9 cellular contexts compared by ENCODE assay signal in genomic region chr11:533586-534196, GRCh38. TPM values are rescaled to one million over a fixed set of nuclear protein-coding genes. Genes with fewer than 3 reads are reported as not detected.
DNase-seq lines count a peak whose midpoint lies in the region; TF ChIP-seq lines count a peak whose summit lies in the region.
"Had no signal": no experiment of that assay in that cellular context is flagged by ENCODE, and none has a peak within 500 bp of the region (broad histone marks: within the 10 kb centered on the region; RNA-seq: fewer than 3 reads in every experiment).

No MANE protein-coding gene starts in this region.

- no peaks in the 10 kb centered on the region for H3K9me3 ChIP-seq in PC-9 (ENCODE audit: insufficient read depth, low read depth)
- H3K9me3 ChIP-seq in fibroblast of lung (ENCODE audit: control insufficient read depth, insufficient read depth, low read depth, low read length): no peaks in the 10 kb centered on the region
- H3K9me3 ChIP-seq in smooth muscle cell (replicated peaks; ENCODE audit: low read depth): no peaks in the 10 kb centered on the region

- no peaks in the 10 kb centered on the region for H3K9me3 Mint-ChIP-seq in activated T-cell treated with anti-CD3 and anti-CD28 coated beads, Interleukin-2, amount 50 U/mL, for 24 hours
- H3K9me3 Mint-ChIP-seq in glutamatergic neuron (ENCODE audit: unreplicated experiment): peaks cover 5% of the 10 kb centered on the region

- H3K4me1 ChIP-seq in PC-9 (replicated peaks; ENCODE audit: insufficient read depth) (no peaks in the 10 kb centered on the region), fibroblast of lung (ENCODE audit: control insufficient read depth, extremely low read depth, insufficient read depth, low read length) (no peaks in the 10 kb centered on the region), smooth muscle cell (ENCODE audit: low read depth) (peaks cover 5% of the 10 kb centered on the region)

- intact Hi-C loops in PC-9 (cut with micrococcal nuclease; ENCODE audit: unreplicated experiment): no loop called here

- H3K4me3 ChIP-seq in PC-9 (no peak overlapping the region), fibroblast of lung (replicated peaks in 1 of 4; ENCODE audit: control extremely low read depth in 1 of 4, insufficient read depth in 1 of 4, low read depth in 3 of 4, low read length in 4 of 4) (peak overlapping the region in 1 of 4 experiments; percentile 85), smooth muscle cell (peak overlapping the region; percentile 94)

- H2AFZ ChIP-seq in PC-9 (no peak overlapping the region), fibroblast of lung (ENCODE audit: low read length) (no peak overlapping the region), smooth muscle cell (ENCODE audit: low read depth) (no peak overlapping the region)

- no peak overlapping the region for H3K27ac ChIP-seq in PC-9
- H3K27ac ChIP-seq in fibroblast of lung (ENCODE audit: insufficient read depth, low read length): no peak overlapping the region
- H3K27ac ChIP-seq in smooth muscle cell (ENCODE audit: low read depth): no peak overlapping the region

- H3K4me3 Mint-ChIP-seq in activated T-cell treated with anti-CD3 and anti-CD28 coated beads, Interleukin-2, amount 50 U/mL, for 24 hours: peak overlapping the region; percentile 82
- no peak overlapping the region for H3K4me3 Mint-ChIP-seq in glutamatergic neuron (ENCODE audit: unreplicated experiment)

- H3K9ac ChIP-seq in fibroblast of lung (ENCODE audit: insufficient read depth, low read length) (no peak overlapping the region), smooth muscle cell (ENCODE audit: low read depth) (no peak overlapping the region)

- no peaks in the 10 kb centered on the region for H3K9me2 ChIP-seq in PC-9 (ENCODE audit: insufficient read depth)

- no peaks in the 10 kb centered on the region for H3K27me3 Mint-ChIP-seq in activated T-cell treated with anti-CD3 and anti-CD28 coated beads, Interleukin-2, amount 50 U/mL, for 24 hours
- H3K27me3 Mint-ChIP-seq in glutamatergic neuron (ENCODE audit: unreplicated experiment): peaks cover 4% of the 10 kb centered on the region

- H3K27me3 ChIP-seq in PC-9 (ENCODE audit: insufficient read depth, low read depth) (no peaks in the 10 kb centered on the region), fibroblast of lung (ENCODE audit: control insufficient read depth, insufficient read depth, low read length) (no peaks in the 10 kb centered on the region), smooth muscle cell (ENCODE audit: low read depth) (no peaks in the 10 kb centered on the region)

- POLR2A ChIA-PET in PC-9 (lab: Charles Lee; ENCODE audit: unreplicated experiment): no interaction called here

- H3K36me3 ChIP-seq in PC-9 (ENCODE audit: low read depth): no peaks in the 10 kb centered on the region
- H3K36me3 ChIP-seq in fibroblast of lung (ENCODE audit: control insufficient read depth, insufficient read depth, low read length): peaks cover 15% of the 10 kb centered on the region
- H3K36me3 ChIP-seq in smooth muscle cell (ENCODE audit: low read depth): no peaks in the 10 kb centered on the region

- no peak for DNase-seq in activated T-cell treated with anti-CD3 and anti-CD28 coated beads, Interleukin-2, amount 50 U/mL, for 24 hours
- DNase-seq in activated T-cell treated with anti-CD3 and anti-CD28 coated beads for 4 hours: no peak
- no peak for DNase-seq in PC-9
- DNase-seq in fibroblast of lung (ENCODE audit: low read depth in 2 of 2): no peak
- no peak for DNase-seq in smooth muscle cell (lab: John Stamatoyannopoulos, UW; ENCODE audit: unreplicated experiment)
- DNase-seq in activated CD4-positive, CD25-positive, alpha-beta regulatory T cell (lab: John Stamatoyannopoulos, UW): no peak
- DNase-seq in glutamatergic neuron: no peak
- no peak for DNase-seq in GF-D8 (lab: John Stamatoyannopoulos, UW)
- DNase-seq: C1 segment of cervical spinal cord had no signal

- peaks cover 25% of the 10 kb centered on the region for H3K36me3 Mint-ChIP-seq in activated T-cell treated with anti-CD3 and anti-CD28 coated beads, Interleukin-2, amount 50 U/mL, for 24 hours (ENCODE audit: low read depth)
- no peaks in the 10 kb centered on the region for H3K36me3 Mint-ChIP-seq in glutamatergic neuron (ENCODE audit: unreplicated experiment)

- H4K20me1 ChIP-seq in PC-9 (ENCODE audit: insufficient read depth) (no peaks in the 10 kb centered on the region), fibroblast of lung (ENCODE audit: control insufficient read depth, extremely low read depth, insufficient read depth, low read length) (no peaks in the 10 kb centered on the region), smooth muscle cell (ENCODE audit: low read depth) (peaks cover 35% of the 10 kb centered on the region)

- WGBS in smooth muscle cell (ENCODE audit: low lambda C conversion rate): 98% methylated on average over 25 of the region's 25 CpGs

- H3K4me1 Mint-ChIP-seq in activated T-cell treated with anti-CD3 and anti-CD28 coated beads, Interleukin-2, amount 50 U/mL, for 24 hours (ENCODE audit: low read depth): peaks cover 22% of the 10 kb centered on the region
- peaks cover 2% of the 10 kb centered on the region for H3K4me1 Mint-ChIP-seq in glutamatergic neuron (ENCODE audit: low read depth, unreplicated experiment)

- BruUV-seq in PC-9 (replicated peaks; lab: Mats Ljungman, UMichigan): no TSS peak

- TF ChIP-seq CTCF in PC-9 (conservative IDR thresholded peaks at IDR 0.05) (no peak), fibroblast of lung (conservative IDR thresholded peaks at IDR 0.05 in 1 of 2, IDR thresholded peaks at IDR 0.05 in 1 of 2; ENCODE audit: low read depth in 1 of 2, low read length in 2 of 2) (no peak), smooth muscle cell (IDR thresholded peaks at IDR 0.05; ENCODE audit: borderline replicate concordance, insufficient read depth, poor library complexity, severe bottlenecking) (no peak), glutamatergic neuron (IDR thresholded peaks at IDR 0.05; ENCODE audit: partially characterized antibody, unreplicated experiment) (no peak)

- CTCF ChIA-PET in PC-9 (lab: Charles Lee): no interaction called here

- H3K79me2 ChIP-seq in PC-9 (ENCODE audit: low read depth) (0 out of 2 replicates have a peak, but pooled peaks cover 3% of the 10 kb centered on the region), fibroblast of lung (ENCODE audit: control insufficient read depth, insufficient read depth, low read length) (peaks cover 12% of the 10 kb centered on the region), smooth muscle cell (ENCODE audit: low read depth) (peaks cover 16% of the 10 kb centered on the region)

- H3K4me2 ChIP-seq in PC-9 (peak overlapping the region; percentile 80; the same call in 1 of the 2 replicates), fibroblast of lung (ENCODE audit: extremely low read depth, insufficient read depth, low read length) (peak overlapping the region; percentile 94), smooth muscle cell (peak overlapping the region; percentile 95)

- peaks cover 8% of the 10 kb centered on the region for H3F3A ChIP-seq in PC-9 (ENCODE audit: insufficient read depth, low read depth)
- no peaks in the 10 kb centered on the region for H3F3A ChIP-seq in smooth muscle cell (ENCODE audit: low read depth)

- no peak overlapping the region for H3K27ac Mint-ChIP-seq in activated T-cell treated with anti-CD3 and anti-CD28 coated beads, Interleukin-2, amount 50 U/mL, for 24 hours
- H3K27ac Mint-ChIP-seq in glutamatergic neuron (ENCODE audit: unreplicated experiment): no peak overlapping the region

RNA-seq across cellular contexts. Expression of gene HRAS, which starts 1.7 kb away (rescaled TPM):
- total RNA-seq in PC-9 (2021): 47.2 and 47.5 TPM in 2 replicates
- total RNA-seq in fibroblast of lung: 46.7 and 58.5 TPM in 2 replicates
- polyA plus RNA-seq in fibroblast of lung: 51.7 and 69.3 TPM in 2 replicates
- polyA plus RNA-seq in fibroblast of lung (2012): 88.2 and 141 TPM in 2 replicates
- 120 and 182 TPM in 2 replicates for polyA minus RNA-seq in fibroblast of lung (ENCODE audit: low replicate concordance)
- 19.2 and 39.9 TPM in 2 replicates for total RNA-seq in smooth muscle cell
- 59.1 and 82.5 TPM in 2 replicates for polyA plus RNA-seq in smooth muscle cell
- total RNA-seq in glutamatergic neuron (ENCODE audit: unreplicated experiment): 140 TPM

RNA-seq across cellular contexts. Expression of gene LRRC56, which starts 3.6 kb away (rescaled TPM):
- total RNA-seq in PC-9 (2021): 5.0 and 6.3 TPM in 2 replicates
- total RNA-seq in fibroblast of lung: 0.77 and 1.3 TPM in 2 replicates
- polyA plus RNA-seq in fibroblast of lung: 0.26 and 0.28 TPM in 2 replicates
- polyA plus RNA-seq in fibroblast of lung (2012): 0.80 and 0.87 TPM in 2 replicates
- polyA minus RNA-seq in fibroblast of lung (ENCODE audit: low replicate concordance): 0.19 and 0.98 TPM in 2 replicates
- total RNA-seq in smooth muscle cell: 0.31 and 1.5 TPM in 2 replicates
- 1.5 TPM in 2 replicates for polyA plus RNA-seq in smooth muscle cell
- total RNA-seq in glutamatergic neuron (ENCODE audit: unreplicated experiment): 2.6 TPM

RNA-seq across cellular contexts. Expression of gene RNH1, which starts 26.6 kb away (rescaled TPM):
- total RNA-seq in PC-9 (2021) (87.8 and 104 TPM in 2 replicates), fibroblast of lung (502 and 561 TPM in 2 replicates), smooth muscle cell (91.3 and 106 TPM in 2 replicates), glutamatergic neuron (ENCODE audit: unreplicated experiment) (85.9 TPM)
- polyA plus RNA-seq in fibroblast of lung (102 and 140 TPM in 2 replicates), smooth muscle cell (242 and 243 TPM in 2 replicates)
- polyA plus RNA-seq in fibroblast of lung (2012): 252 and 382 TPM in 2 replicates
- 231 and 305 TPM in 2 replicates for polyA minus RNA-seq in fibroblast of lung (ENCODE audit: low replicate concordance)

RNA-seq across cellular contexts. Expression of gene LMNTD2, which starts 26.8 kb away (rescaled TPM):
- total RNA-seq in PC-9 (2021) (12.8 and 16.3 TPM in 2 replicates), fibroblast of lung (0.17 and 0.26 TPM in 2 replicates), smooth muscle cell (3.2 TPM in 1 of 2 replicates, not detected in the other), glutamatergic neuron (ENCODE audit: unreplicated experiment) (2.3 TPM)
- polyA plus RNA-seq in fibroblast of lung (0.05 and 0.08 TPM in 2 replicates), smooth muscle cell (3.6 and 9.3 TPM in 2 replicates)
- 0.12 and 0.45 TPM in 2 replicates for polyA plus RNA-seq in fibroblast of lung (2012)
- polyA minus RNA-seq in fibroblast of lung (ENCODE audit: low replicate concordance): not detected in 2 replicates

RNA-seq across cellular contexts. Expression of gene RASSF7, which starts 27.1 kb away (rescaled TPM):
- total RNA-seq in PC-9 (2021) (36.2 and 40.8 TPM in 2 replicates), fibroblast of lung (1.5 and 2.8 TPM in 2 replicates), smooth muscle cell (18.6 and 21.7 TPM in 2 replicates), glutamatergic neuron (ENCODE audit: unreplicated experiment) (9.4 TPM)
- polyA plus RNA-seq in fibroblast of lung (1.4 and 1.6 TPM in 2 replicates), smooth muscle cell (20.4 and 38.6 TPM in 2 replicates)
- 2.4 and 3.6 TPM in 2 replicates for polyA plus RNA-seq in fibroblast of lung (2012)
- 0.47 TPM in 1 of 2 replicates, not detected in the other for polyA minus RNA-seq in fibroblast of lung (ENCODE audit: low replicate concordance)
